ENCODE assay signal across 1 cellular context in the genomic region with DNA sequence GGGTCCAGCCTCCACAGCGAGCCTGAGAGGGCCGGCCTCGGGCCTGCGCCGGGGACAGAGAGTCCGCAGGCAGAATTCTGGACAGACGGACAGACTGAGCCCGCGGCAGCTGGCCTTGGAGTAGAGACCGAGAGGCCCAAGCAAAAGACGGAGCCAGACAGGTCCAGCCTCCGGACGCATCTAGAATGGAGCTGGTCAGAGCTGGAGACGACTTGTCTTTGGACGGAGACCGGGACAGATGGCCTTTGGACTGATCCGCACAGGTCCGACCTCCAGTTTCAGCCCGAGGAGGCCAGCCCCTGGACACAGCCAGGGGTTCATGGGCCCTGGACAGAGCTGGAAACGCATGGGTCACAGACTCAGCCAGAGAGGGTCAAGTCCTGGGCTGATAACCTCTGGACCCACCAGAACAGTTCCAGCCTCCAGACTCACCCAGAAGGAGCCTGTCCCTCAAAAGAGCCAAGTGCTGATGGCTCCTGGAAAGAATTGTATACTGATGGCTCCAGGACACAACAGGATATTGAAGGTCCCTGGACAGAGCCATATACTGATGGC.
TF ChIP-seq lines count a peak whose summit lies in the region.

No MANE protein-coding gene starts in this region.

TF ChIP-seq in HepG2, 621 proteins besides CTCF, POLR2A, EP300 and RAD21 (continued from another document and continues in another):
- TF ChIP-seq ZSCAN5A (CRISPR knock-in tag; IDR thresholded peaks at IDR 0.05; ENCODE audit: borderline replicate concordance) (no peak), TGIF2 (CRISPR knock-in tag; IDR thresholded peaks at IDR 0.05) (no peak), CCDC6 (CRISPR knock-in tag; IDR thresholded peaks at IDR 0.05) (no peak), ELF4 (CRISPR knock-in tag; IDR thresholded peaks at IDR 0.05; ENCODE audit: borderline replicate concordance) (no peak), AHR (CRISPR knock-in tag; IDR thresholded peaks at IDR 0.05) (no peak), PCBP1 (IDR thresholded peaks at IDR 0.05; ENCODE audit: borderline replicate concordance, low read depth, low read length) (no peak), ZNF124 (CRISPR knock-in tag; IDR thresholded peaks at IDR 0.05) (no peak), PRMT3 (CRISPR knock-in tag; IDR thresholded peaks at IDR 0.05; ENCODE audit: borderline replicate concordance, low read depth) (no peak), ZNF816 (CRISPR knock-in tag; IDR thresholded peaks at IDR 0.05; ENCODE audit: borderline replicate concordance) (no peak), ZNF362 (CRISPR knock-in tag; IDR thresholded peaks at IDR 0.05; ENCODE audit: borderline replicate concordance) (no peak), TRIM24 (CRISPR knock-in tag; IDR thresholded peaks at IDR 0.05) (no peak), KLF12 (CRISPR knock-in tag; IDR thresholded peaks at IDR 0.05; ENCODE audit: borderline replicate concordance) (no peak; the same call in 1 of the 2 replicates), ZNF784 (CRISPR knock-in tag; IDR thresholded peaks at IDR 0.05; ENCODE audit: borderline replicate concordance) (no peak), NR3C1 (CRISPR knock-in tag; IDR thresholded peaks at IDR 0.05) (no peak), CBX1 (IDR thresholded peaks at IDR 0.05; ENCODE audit: low read depth) (no peak), TP53 (CRISPR knock-in tag; conservative IDR thresholded peaks at IDR 0.05) (no peak), ZNF557 (CRISPR knock-in tag; IDR thresholded peaks at IDR 0.05) (no peak), RARA (CRISPR knock-in tag; IDR thresholded peaks at IDR 0.05) (no peak; the same call in 1 of the 2 replicates), ZNF670 (CRISPR knock-in tag; IDR thresholded peaks at IDR 0.05; ENCODE audit: borderline replicate concordance) (no peak), ZSCAN20 (CRISPR knock-in tag; IDR thresholded peaks at IDR 0.05; ENCODE audit: borderline replicate concordance) (no peak), ZNF556 (CRISPR knock-in tag; IDR thresholded peaks at IDR 0.05; ENCODE audit: borderline replicate concordance) (no peak), MED8 (CRISPR knock-in tag; IDR thresholded peaks at IDR 0.05; ENCODE audit: insufficient replicate concordance) (no peak), ELF1 (CRISPR knock-in tag; IDR thresholded peaks at IDR 0.05) (no peak), ZBTB33 (CRISPR knock-in tag; IDR thresholded peaks at IDR 0.05) (no peak), NFAT5 (CRISPR knock-in tag; IDR thresholded peaks at IDR 0.05) (no peak), RORA (CRISPR knock-in tag; IDR thresholded peaks at IDR 0.05) (no peak), GTF2F1 (IDR thresholded peaks at IDR 0.05; ENCODE audit: low read length) (no peak), SMAD1 (CRISPR knock-in tag; IDR thresholded peaks at IDR 0.05; ENCODE audit: borderline replicate concordance, low read depth) (no peak), TCF7 (IDR thresholded peaks at IDR 0.05; ENCODE audit: low read depth) (no peak), ZNF354B (CRISPR knock-in tag; IDR thresholded peaks at IDR 0.05) (no peak), IKZF1 (IDR thresholded peaks at IDR 0.05) (no peak), HES4 (CRISPR knock-in tag; IDR thresholded peaks at IDR 0.05; ENCODE audit: borderline replicate concordance) (no peak), XRCC5 (optimal IDR thresholded peaks at IDR 0.05; ENCODE audit: low read length) (no peak), ZNF468 (CRISPR knock-in tag; IDR thresholded peaks at IDR 0.05) (0 out of 2 replicates have a peak, but pooled peaks have one; percentile 30), U2AF1 (optimal IDR thresholded peaks at IDR 0.05; ENCODE audit: low read depth, low read length) (no peak)
- TF ChIP-seq, protein P1, sequence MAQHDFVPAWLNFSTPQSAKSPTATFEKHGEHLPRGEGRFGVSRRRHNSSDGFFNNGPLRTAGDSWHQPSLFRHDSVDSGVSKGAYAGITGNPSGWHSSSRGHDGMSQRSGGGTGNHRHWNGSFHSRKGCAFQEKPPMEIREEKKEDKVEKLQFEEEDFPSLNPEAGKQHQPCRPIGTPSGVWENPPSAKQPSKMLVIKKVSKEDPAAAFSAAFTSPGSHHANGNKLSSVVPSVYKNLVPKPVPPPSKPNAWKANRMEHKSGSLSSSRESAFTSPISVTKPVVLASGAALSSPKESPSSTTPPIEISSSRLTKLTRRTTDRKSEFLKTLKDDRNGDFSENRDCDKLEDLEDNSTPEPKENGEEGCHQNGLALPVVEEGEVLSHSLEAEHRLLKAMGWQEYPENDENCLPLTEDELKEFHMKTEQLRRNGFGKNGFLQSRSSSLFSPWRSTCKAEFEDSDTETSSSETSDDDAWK (CRISPR knock-in tag; IDR thresholded peaks at IDR 0.05) = no peak
- TF ChIP-seq, protein P2, sequence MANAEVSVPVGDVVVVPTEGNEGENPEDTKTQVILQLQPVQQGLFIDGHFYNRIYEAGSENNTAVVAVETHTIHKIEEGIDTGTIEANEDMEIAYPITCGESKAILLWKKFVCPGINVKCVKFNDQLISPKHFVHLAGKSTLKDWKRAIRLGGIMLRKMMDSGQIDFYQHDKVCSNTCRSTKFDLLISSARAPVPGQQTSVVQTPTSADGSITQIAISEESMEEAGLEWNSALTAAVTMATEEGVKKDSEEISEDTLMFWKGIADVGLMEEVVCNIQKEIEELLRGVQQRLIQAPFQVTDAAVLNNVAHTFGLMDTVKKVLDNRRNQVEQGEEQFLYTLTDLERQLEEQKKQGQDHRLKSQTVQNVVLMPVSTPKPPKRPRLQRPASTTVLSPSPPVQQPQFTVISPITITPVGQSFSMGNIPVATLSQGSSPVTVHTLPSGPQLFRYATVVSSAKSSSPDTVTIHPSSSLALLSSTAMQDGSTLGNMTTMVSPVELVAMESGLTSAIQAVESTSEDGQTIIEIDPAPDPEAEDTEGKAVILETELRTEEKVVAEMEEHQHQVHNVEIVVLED (CRISPR knock-in tag; IDR thresholded peaks at IDR 0.05; ENCODE audit: borderline replicate concordance) = no peak
- TF ChIP-seq, protein P3, sequence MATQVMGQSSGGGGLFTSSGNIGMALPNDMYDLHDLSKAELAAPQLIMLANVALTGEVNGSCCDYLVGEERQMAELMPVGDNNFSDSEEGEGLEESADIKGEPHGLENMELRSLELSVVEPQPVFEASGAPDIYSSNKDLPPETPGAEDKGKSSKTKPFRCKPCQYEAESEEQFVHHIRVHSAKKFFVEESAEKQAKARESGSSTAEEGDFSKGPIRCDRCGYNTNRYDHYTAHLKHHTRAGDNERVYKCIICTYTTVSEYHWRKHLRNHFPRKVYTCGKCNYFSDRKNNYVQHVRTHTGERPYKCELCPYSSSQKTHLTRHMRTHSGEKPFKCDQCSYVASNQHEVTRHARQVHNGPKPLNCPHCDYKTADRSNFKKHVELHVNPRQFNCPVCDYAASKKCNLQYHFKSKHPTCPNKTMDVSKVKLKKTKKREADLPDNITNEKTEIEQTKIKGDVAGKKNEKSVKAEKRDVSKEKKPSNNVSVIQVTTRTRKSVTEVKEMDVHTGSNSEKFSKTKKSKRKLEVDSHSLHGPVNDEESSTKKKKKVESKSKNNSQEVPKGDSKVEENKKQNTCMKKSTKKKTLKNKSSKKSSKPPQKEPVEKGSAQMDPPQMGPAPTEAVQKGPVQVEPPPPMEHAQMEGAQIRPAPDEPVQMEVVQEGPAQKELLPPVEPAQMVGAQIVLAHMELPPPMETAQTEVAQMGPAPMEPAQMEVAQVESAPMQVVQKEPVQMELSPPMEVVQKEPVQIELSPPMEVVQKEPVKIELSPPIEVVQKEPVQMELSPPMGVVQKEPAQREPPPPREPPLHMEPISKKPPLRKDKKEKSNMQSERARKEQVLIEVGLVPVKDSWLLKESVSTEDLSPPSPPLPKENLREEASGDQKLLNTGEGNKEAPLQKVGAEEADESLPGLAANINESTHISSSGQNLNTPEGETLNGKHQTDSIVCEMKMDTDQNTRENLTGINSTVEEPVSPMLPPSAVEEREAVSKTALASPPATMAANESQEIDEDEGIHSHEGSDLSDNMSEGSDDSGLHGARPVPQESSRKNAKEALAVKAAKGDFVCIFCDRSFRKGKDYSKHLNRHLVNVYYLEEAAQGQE (IDR thresholded peaks at IDR 0.05; ENCODE audit: borderline replicate concordance in 1 of 2, low read depth in 1 of 2, low read length in 2 of 2) = no peak
- TF ChIP-seq, protein P4, sequence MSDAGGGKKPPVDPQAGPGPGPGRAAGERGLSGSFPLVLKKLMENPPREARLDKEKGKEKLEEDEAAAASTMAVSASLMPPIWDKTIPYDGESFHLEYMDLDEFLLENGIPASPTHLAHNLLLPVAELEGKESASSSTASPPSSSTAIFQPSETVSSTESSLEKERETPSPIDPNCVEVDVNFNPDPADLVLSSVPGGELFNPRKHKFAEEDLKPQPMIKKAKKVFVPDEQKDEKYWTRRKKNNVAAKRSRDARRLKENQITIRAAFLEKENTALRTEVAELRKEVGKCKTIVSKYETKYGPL (CRISPR knock-in tag; IDR thresholded peaks at IDR 0.05) = no peak
- TF ChIP-seq, protein P5, sequence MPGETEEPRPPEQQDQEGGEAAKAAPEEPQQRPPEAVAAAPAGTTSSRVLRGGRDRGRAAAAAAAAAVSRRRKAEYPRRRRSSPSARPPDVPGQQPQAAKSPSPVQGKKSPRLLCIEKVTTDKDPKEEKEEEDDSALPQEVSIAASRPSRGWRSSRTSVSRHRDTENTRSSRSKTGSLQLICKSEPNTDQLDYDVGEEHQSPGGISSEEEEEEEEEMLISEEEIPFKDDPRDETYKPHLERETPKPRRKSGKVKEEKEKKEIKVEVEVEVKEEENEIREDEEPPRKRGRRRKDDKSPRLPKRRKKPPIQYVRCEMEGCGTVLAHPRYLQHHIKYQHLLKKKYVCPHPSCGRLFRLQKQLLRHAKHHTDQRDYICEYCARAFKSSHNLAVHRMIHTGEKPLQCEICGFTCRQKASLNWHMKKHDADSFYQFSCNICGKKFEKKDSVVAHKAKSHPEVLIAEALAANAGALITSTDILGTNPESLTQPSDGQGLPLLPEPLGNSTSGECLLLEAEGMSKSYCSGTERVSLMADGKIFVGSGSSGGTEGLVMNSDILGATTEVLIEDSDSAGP (CRISPR knock-in tag; IDR thresholded peaks at IDR 0.05; ENCODE audit: borderline replicate concordance) = no peak
